25 cellular contexts compared by ENCODE assay signal in genomic region chr17:21355586-21355985, GRCh38. TPM values are rescaled to one million over a fixed set of nuclear protein-coding genes. Genes with fewer than 3 reads are reported as not detected.
"Had no signal": no experiment of that assay in that cellular context is flagged by ENCODE, and none has a peak within 500 bp of the region (broad histone marks: within the 10 kb centered on the region; RNA-seq: fewer than 3 reads in every experiment).

No MANE protein-coding gene starts in this region.

- H3K9me3 ChIP-seq: adrenal gland, body of pancreas, colonic mucosa, esophagus squamous epithelium, gastroesophageal sphincter had no signal

- DNase-seq: activated CD4-positive, alpha-beta memory T cell treated with anti-CD3 and anti-CD28 coated beads, Interleukin-2, amount 10 ng/mL, durations not matched to agents 7 days and 5 days; activated CD4-positive, alpha-beta T cell treated with anti-CD3 and anti-CD28 coated beads for 36 hours; activated CD4-positive, alpha-beta T cell treated with anti-CD3 and anti-CD28 coated beads, Interleukin-2, amount 10 ng/mL, durations not matched to agents 24 days and 14 days; activated CD4-positive, CD25-positive, alpha-beta regulatory T cell; activated CD4-positive, CD25-positive, alpha-beta regulatory T cell treated with anti-CD3 and anti-CD28 coated beads, Interleukin-2, amount 50 U/mL, for 72 hours; activated CD8-positive, alpha-beta memory T cell treated with anti-CD3 and anti-CD28 coated beads, Interleukin-2, amount 50 U/mL, for 48 hours; activated gamma-delta T cell; activated naive CD4-positive, alpha-beta T cell treated with Interleukin-2 at 50 U/mL for 16 hours; activated naive CD8-positive, alpha-beta T cell treated with anti-CD3 and anti-CD28 coated beads for 36 hours; activated naive CD8-positive, alpha-beta T cell treated with anti-CD3 and anti-CD28 coated beads, Interleukin-2, amount 50 U/mL, for 24 hours; activated T-cell treated with anti-CD3 and anti-CD28 coated beads for 4 hours; activated T-cell treated with anti-CD3 and anti-CD28 coated beads, Interleukin-2, amount 50 U/mL, for 24 hours; activated T-cell treated with anti-CD3 and anti-CD28 coated beads, Interleukin-2, amount 50 U/mL, for 72 hours; adrenal gland; amygdala; body of pancreas; caudate nucleus; colonic mucosa; effector CD8-positive, alpha-beta T cell; esophagus squamous epithelium; foreskin melanocyte; T-helper 2 cell had no signal

- H3K27me3 ChIP-seq: adrenal gland, body of pancreas, colonic mucosa, esophagus squamous epithelium, gastroesophageal sphincter had no signal

- H3K27ac ChIP-seq: adrenal gland, body of pancreas, colonic mucosa, epithelial cell of prostate, esophagus squamous epithelium, gastroesophageal sphincter had no signal

- H3K4me3 ChIP-seq: adrenal gland, body of pancreas, colonic mucosa, esophagus squamous epithelium, gastroesophageal sphincter had no signal

- ATAC-seq: activated CD4-positive, alpha-beta T cell treated with anti-CD3 and anti-CD28 coated beads for 36 hours; activated naive CD8-positive, alpha-beta T cell treated with anti-CD3 and anti-CD28 coated beads, Interleukin-2, amount 50 U/mL, for 24 hours; activated T-cell treated with anti-CD3 and anti-CD28 coated beads, Interleukin-2, amount 50 U/mL, for 72 hours; body of pancreas; gastroesophageal sphincter had no signal

- H3K4me1 ChIP-seq: adrenal gland, body of pancreas, colonic mucosa, esophagus squamous epithelium had no signal

- H3K36me3 ChIP-seq: adrenal gland, colonic mucosa, esophagus squamous epithelium, gastroesophageal sphincter had no signal

RNA-seq across cellular contexts. Expression of gene KCNJ12, which starts 20.6 kb away (rescaled TPM):
- total RNA-seq: activated CD4-positive, alpha-beta memory T cell treated with anti-CD3 and anti-CD28 coated beads, Interleukin-2, amount 10 ng/mL, durations not matched to agents 7 days and 5 days; activated CD4-positive, alpha-beta T cell treated with anti-CD3 and anti-CD28 coated beads for 36 hours; activated CD4-positive, alpha-beta T cell treated with anti-CD3 and anti-CD28 coated beads, Interleukin-2, amount 10 ng/mL, durations not matched to agents 24 days and 14 days; activated naive CD8-positive, alpha-beta T cell treated with anti-CD3 and anti-CD28 coated beads for 36 hours; activated T-cell treated with anti-CD3 and anti-CD28 coated beads, Interleukin-2, amount 50 U/mL, for 72 hours; T-helper 1 cell treated with Interleukin-12 subunit alpha and Interleukin-12 subunit beta and Interleukin-4 antibody, amounts not matched to agents 30 ng/mL and 1 ng/mL, for 36 hours had no signal
